In the genomic region with DNA sequence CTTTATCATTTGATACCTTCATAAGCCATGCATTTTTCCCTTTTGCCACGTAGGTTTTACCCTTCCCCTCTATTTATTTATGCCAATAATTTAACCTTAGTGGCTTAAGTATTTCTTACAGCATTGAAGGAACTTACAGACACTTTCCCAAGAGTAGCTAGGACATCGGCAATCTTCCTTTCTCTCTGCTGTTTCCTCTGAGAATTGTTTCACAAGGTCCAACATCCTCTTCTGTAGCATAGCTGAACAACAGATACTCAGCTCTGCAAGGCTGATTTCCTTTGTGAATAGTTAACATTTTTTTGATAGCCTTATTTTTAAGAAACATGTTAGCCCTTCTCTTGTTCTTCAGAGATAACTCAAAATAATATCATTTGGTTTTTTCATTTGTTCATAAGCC, we compare ENCODE assay signal across 20 cellular contexts. TPM values are rescaled to one million over a fixed set of nuclear protein-coding genes. Genes with fewer than 3 reads are reported as not detected.
DNase-seq lines count a peak whose midpoint lies in the region; ATAC-seq and TF ChIP-seq lines count a peak whose summit lies in the region.
"Had no signal": no experiment of that assay in that cellular context is flagged by ENCODE, and none has a peak within 500 bp of the region (broad histone marks: within the 10 kb centered on the region; RNA-seq: fewer than 3 reads in every experiment).

No MANE protein-coding gene starts in this region.

- H3K4me2 ChIP-seq in HCT116 (ENCODE audit: low read length), result peak overlapping the region; percentile 92

- TF ChIP-seq POLR2A in HCT116 (IDR thresholded peaks at IDR 0.05; ENCODE audit: borderline replicate concordance, extremely low read depth, insufficient read depth, insufficient read length), result no peak

- H3K27me3 Mint-ChIP-seq in CD4-positive, alpha-beta T cell, result no peaks in the 10 kb centered on the region
- H3K27me3 Mint-ChIP-seq: activated naive CD8-positive, alpha-beta T cell treated with anti-CD3 and anti-CD28 coated beads for 36 hours; activated T-cell treated with anti-CD3 and anti-CD28 coated beads, Interleukin-2, amount 50 U/mL, for 24 hours; B cell had no signal

- H3K4me1 ChIP-seq in HCT116 (ENCODE audit: control insufficient read depth in 1 of 2, insufficient read depth in 2 of 2, low read length in 2 of 2) (peaks cover 3 to 13% of the 10 kb centered on the region in 2 experiments; a peak in 3 of 4 replicates), lower lobe of right lung (peaks cover 16% of the 10 kb centered on the region)

- H3K36me3 ChIP-seq in HCT116 (ENCODE audit: control insufficient read depth in 1 of 2, insufficient read depth in 2 of 2, low read length in 2 of 2), result no peaks in the 10 kb centered on the region
- H3K36me3 ChIP-seq in SK-N-MC (ENCODE audit: insufficient read depth, low read length), result no peaks in the 10 kb centered on the region
- no peaks in the 10 kb centered on the region for H3K36me3 ChIP-seq in lower lobe of right lung
- H3K36me3 ChIP-seq: brain microvascular endothelial cell, suprapubic skin had no signal

- no peak overlapping the region for H2AFZ ChIP-seq in HCT116 (ENCODE audit: low read depth, low read length, poor library complexity, severe bottlenecking)

- H3K27ac ChIP-seq in CD4-positive, alpha-beta T cell (ENCODE audit: low read depth, low read length), result no peak overlapping the region
- no peak overlapping the region for H3K27ac ChIP-seq in HCT116 (ENCODE audit: low read depth, low read length)
- 0 out of 2 replicates have a peak overlapping the region, but pooled peaks have one; percentile 8 for H3K27ac ChIP-seq in SK-N-MC
- no peak overlapping the region for H3K27ac ChIP-seq in lower lobe of right lung
- H3K27ac ChIP-seq: brain microvascular endothelial cell, psoas muscle, suprapubic skin had no signal

- CTCF ChIA-PET in CD4-positive, alpha-beta T cell (lab: Charles Lee), result interaction anchor here (1.4 to 2.1 kb wide), 4 partner anchors 8 to 42 kb away, joined by 4 to 7 read pairs (median 6); a partner anchor contains a TSS
- CTCF ChIA-PET in HCT116 (lab: Charles Lee), result interaction anchor here (2.1 kb wide), 1 partner anchor 9 kb away, joined by 7 read pairs; no protein-coding TSS in a partner anchor

- DNase-seq in CD4-positive, alpha-beta T cell, result no peak
- DNase-seq in HCT116 (ENCODE audit: low read depth, low spot score) (no peak), SK-N-MC (ENCODE audit: low read depth, low spot score) (no peak), lower lobe of right lung (no peak), GM03348 (ENCODE audit: low spot score) (no peak)
- DNase-seq: activated CD4-positive, alpha-beta T cell treated with anti-CD3 and anti-CD28 coated beads, Interleukin-2, amount 50 U/mL, for 48 hours; activated naive CD8-positive, alpha-beta T cell treated with anti-CD3 and anti-CD28 coated beads for 36 hours; activated T-cell treated with anti-CD3 and anti-CD28 coated beads, Interleukin-2, amount 50 U/mL, for 24 hours; brain microvascular endothelial cell; DMS153; foreskin melanocyte; KG1; mesenchymal stem cell; NCI-H69; psoas muscle had no signal

- no peaks in the 10 kb centered on the region for H3K9me3 Mint-ChIP-seq in CD4-positive, alpha-beta T cell
- H3K9me3 Mint-ChIP-seq: activated T-cell treated with anti-CD3 and anti-CD28 coated beads, Interleukin-2, amount 50 U/mL, for 24 hours; nephron had no signal

- peaks cover 9% of the 10 kb centered on the region for H3K79me2 ChIP-seq in HCT116 (ENCODE audit: insufficient read depth, low read length)

- POLR2A ChIA-PET in CD4-positive, alpha-beta T cell (lab: Charles Lee), result interaction anchor here (1.1 to 2.3 kb wide), 3 partner anchors 8 to 44 kb away, joined by 3 to 30 read pairs (median 8); a partner anchor contains a TSS
- POLR2A ChIA-PET in HCT116 (lab: Charles Lee), result interaction anchor here (1.5 kb wide), 1 partner anchor 24 kb away, joined by 3 read pairs; no protein-coding TSS in a partner anchor

- BruUV-seq in HCT116 (replicated peaks; lab: Mats Ljungman, UMichigan), result no TSS peak

- no peaks in the 10 kb centered on the region for H3K9me3 ChIP-seq in CD4-positive, alpha-beta T cell (ENCODE audit: control insufficient read depth, low read length)
- H3K9me3 ChIP-seq in HCT116 (ENCODE audit: control insufficient read depth in 1 of 2, insufficient read depth in 1 of 2, low read depth in 1 of 2, low read length in 2 of 2), result no peaks in the 10 kb centered on the region
- H3K9me3 ChIP-seq in SK-N-MC (ENCODE audit: low read depth, low read length), result no peaks in the 10 kb centered on the region
- H3K9me3 ChIP-seq in lower lobe of right lung, result no peaks in the 10 kb centered on the region
- H3K9me3 ChIP-seq: psoas muscle, suprapubic skin had no signal

- no peak overlapping the region for H3K27ac Mint-ChIP-seq in CD4-positive, alpha-beta T cell
- H3K27ac Mint-ChIP-seq: activated naive CD8-positive, alpha-beta T cell treated with anti-CD3 and anti-CD28 coated beads for 36 hours; activated T-cell treated with anti-CD3 and anti-CD28 coated beads, Interleukin-2, amount 50 U/mL, for 24 hours had no signal

- intact Hi-C loops in CD4-positive, alpha-beta T cell (cut with DNase I, micrococcal nuclease), result loop anchor here in 1 of 2 experiments (10.0 kb wide), 1 partner anchor 1038 kb away; a partner anchor contains a TSS
- intact Hi-C loops in HCT116 (cut with micrococcal nuclease) (no loop called here), lower lobe of right lung (cut with DNase I) (no loop called here)

- no peak for TF ChIP-seq RAD21 in HCT116 (IDR thresholded peaks at IDR 0.05; ENCODE audit: low read depth)

- no peaks in the 10 kb centered on the region; the same call in 1 of the 2 replicates for H3K9me2 ChIP-seq in HCT116 (ENCODE audit: insufficient read depth)

- H3K4me3 Mint-ChIP-seq in CD4-positive, alpha-beta T cell, result peak overlapping the region; percentile 82

- ATAC-seq in CD4-positive, alpha-beta T cell (ENCODE audit: poor library complexity), result no peak
- ATAC-seq in HCT116 (no peak), lower lobe of right lung (no peak), HG02623 (IDR thresholded peaks at IDR 0.05; ENCODE audit: unreplicated experiment) (no peak), GM18517 (IDR thresholded peaks at IDR 0.05; ENCODE audit: unreplicated experiment) (no peak)
- ATAC-seq: psoas muscle had no signal

- H3K4me3 ChIP-seq in HCT116 (replicated peaks in 1 of 2; ENCODE audit: low read depth in 1 of 2, low read length in 2 of 2) (no peak overlapping the region), SK-N-MC (no peak overlapping the region), lower lobe of right lung (peak overlapping the region; percentile 80)

- no peak for TF ChIP-seq CTCF in CD4-positive, alpha-beta T cell (IDR thresholded peaks at IDR 0.05)
- TF ChIP-seq CTCF in HCT116 (IDR thresholded peaks at IDR 0.05 in 2 of 3, conservative IDR thresholded peaks at IDR 0.05 in 1 of 3; ENCODE audit: borderline replicate concordance in 1 of 3, insufficient read depth in 1 of 3, low read depth in 2 of 3, low read length in 2 of 3) (no peak), lower lobe of right lung (IDR thresholded peaks at IDR 0.05) (no peak)

- no peaks in the 10 kb centered on the region; the same call in 1 of the 2 replicates for H4K20me1 ChIP-seq in HCT116 (ENCODE audit: insufficient read depth)

- H3K9ac ChIP-seq in HCT116 (ENCODE audit: low read length), result no peak overlapping the region
- H3K9ac ChIP-seq in SK-N-MC (ENCODE audit: insufficient read length), result no peak overlapping the region

- H3K36me3 Mint-ChIP-seq in CD4-positive, alpha-beta T cell (ENCODE audit: low read depth), result peaks cover 6% of the 10 kb centered on the region
- H3K36me3 Mint-ChIP-seq: activated naive CD8-positive, alpha-beta T cell treated with anti-CD3 and anti-CD28 coated beads for 36 hours had no signal

- no peaks in the 10 kb centered on the region for H3K27me3 ChIP-seq in CD4-positive, alpha-beta T cell (ENCODE audit: control insufficient read depth, insufficient read depth, low read length)
- H3K27me3 ChIP-seq in HCT116 (ENCODE audit: insufficient read depth, low read length) (no peaks in the 10 kb centered on the region), lower lobe of right lung (ENCODE audit: low read depth) (no peaks in the 10 kb centered on the region)
- H3K27me3 ChIP-seq: brain microvascular endothelial cell, suprapubic skin had no signal

- peaks cover 19% of the 10 kb centered on the region for H3K4me1 Mint-ChIP-seq in CD4-positive, alpha-beta T cell (ENCODE audit: low read depth)

- RAD21 ChIA-PET in HCT116 (lab: Charles Lee; ENCODE audit: low non-redundant PET in 1 of 2, low total read pairs in 2 of 2, uncharacterized antibody in 2 of 2, unreplicated experiment in 2 of 2), result no interaction called here

TF ChIP-seq in HCT116, 20 proteins besides CTCF, POLR2A, EP300 and RAD21 (continues in another document):
- TF ChIP-seq, protein P1, sequence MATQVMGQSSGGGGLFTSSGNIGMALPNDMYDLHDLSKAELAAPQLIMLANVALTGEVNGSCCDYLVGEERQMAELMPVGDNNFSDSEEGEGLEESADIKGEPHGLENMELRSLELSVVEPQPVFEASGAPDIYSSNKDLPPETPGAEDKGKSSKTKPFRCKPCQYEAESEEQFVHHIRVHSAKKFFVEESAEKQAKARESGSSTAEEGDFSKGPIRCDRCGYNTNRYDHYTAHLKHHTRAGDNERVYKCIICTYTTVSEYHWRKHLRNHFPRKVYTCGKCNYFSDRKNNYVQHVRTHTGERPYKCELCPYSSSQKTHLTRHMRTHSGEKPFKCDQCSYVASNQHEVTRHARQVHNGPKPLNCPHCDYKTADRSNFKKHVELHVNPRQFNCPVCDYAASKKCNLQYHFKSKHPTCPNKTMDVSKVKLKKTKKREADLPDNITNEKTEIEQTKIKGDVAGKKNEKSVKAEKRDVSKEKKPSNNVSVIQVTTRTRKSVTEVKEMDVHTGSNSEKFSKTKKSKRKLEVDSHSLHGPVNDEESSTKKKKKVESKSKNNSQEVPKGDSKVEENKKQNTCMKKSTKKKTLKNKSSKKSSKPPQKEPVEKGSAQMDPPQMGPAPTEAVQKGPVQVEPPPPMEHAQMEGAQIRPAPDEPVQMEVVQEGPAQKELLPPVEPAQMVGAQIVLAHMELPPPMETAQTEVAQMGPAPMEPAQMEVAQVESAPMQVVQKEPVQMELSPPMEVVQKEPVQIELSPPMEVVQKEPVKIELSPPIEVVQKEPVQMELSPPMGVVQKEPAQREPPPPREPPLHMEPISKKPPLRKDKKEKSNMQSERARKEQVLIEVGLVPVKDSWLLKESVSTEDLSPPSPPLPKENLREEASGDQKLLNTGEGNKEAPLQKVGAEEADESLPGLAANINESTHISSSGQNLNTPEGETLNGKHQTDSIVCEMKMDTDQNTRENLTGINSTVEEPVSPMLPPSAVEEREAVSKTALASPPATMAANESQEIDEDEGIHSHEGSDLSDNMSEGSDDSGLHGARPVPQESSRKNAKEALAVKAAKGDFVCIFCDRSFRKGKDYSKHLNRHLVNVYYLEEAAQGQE (IDR thresholded peaks at IDR 0.05; ENCODE audit: low read depth), result no peak
- TF ChIP-seq SP1 (IDR thresholded peaks at IDR 0.05; ENCODE audit: low read depth) (no peak), CEBPB (IDR thresholded peaks at IDR 0.05; ENCODE audit: low read depth) (no peak)

RNA-seq across cellular contexts. Expression of a gene that starts 1.1 kb away (rescaled TPM):
- 1 to 10 TPM; 3.9 to 5.0 TPM for total RNA-seq in CD4-positive, alpha-beta T cell
- total RNA-seq in HCT116 (2021; ENCODE audit: unreplicated experiment) (18.8 TPM), lower lobe of right lung (94.0 TPM)
- 16.9 and 24.4 TPM in 2 replicates for polyA plus RNA-seq in HCT116 (2012)

RNA-seq across cellular contexts. Expression of a gene that starts 24.4 kb away (rescaled TPM):
- total RNA-seq in CD4-positive, alpha-beta T cell, result 10 to 100 TPM; 31.1 to 32.1 TPM
- 7.0 TPM for total RNA-seq in HCT116 (2021; ENCODE audit: unreplicated experiment)
- 2.5 and 2.8 TPM in 2 replicates for polyA plus RNA-seq in HCT116 (2012)
- total RNA-seq in lower lobe of right lung, result 44.1 TPM
